ENCODE assay signal across 1 cellular context in the genomic region with DNA sequence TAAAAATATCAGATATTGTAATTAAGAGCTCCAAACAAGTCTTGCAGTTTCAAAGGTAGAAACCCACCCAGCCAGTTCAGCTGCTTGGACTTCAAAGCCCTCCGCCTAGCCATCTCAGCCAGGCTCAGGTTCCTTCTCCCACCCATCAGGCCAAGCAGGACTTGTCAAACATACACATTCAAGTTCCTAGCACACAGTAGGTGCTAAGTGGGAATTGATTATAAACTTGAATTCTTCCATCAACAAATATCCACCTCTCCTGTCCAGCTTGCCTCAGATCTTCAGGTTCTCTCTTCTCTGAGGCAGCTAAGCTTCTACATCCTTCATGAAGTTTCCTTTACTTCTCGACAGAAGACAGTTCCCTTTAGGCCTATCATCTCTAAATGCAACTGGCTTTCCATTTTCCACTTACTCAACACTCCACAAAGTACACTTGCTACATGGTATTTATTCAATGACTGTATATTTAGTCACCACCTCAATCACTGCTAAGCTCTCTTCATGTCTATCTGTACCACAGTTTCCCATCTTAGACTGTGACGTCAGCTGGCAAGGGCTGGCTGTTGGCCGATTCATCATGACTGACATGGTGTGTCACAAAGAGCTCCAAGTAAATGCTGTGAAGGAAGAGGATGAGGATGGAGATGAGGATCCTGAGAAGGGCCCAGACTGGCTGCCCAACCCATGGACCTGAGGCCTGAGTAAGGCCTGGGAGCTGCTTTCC.
TF ChIP-seq lines count a peak whose summit lies in the region.

No MANE protein-coding gene starts in this region.

TF ChIP-seq in K562, 482 proteins besides CTCF, POLR2A, EP300 and RAD21:
- TF ChIP-seq GATAD2B (IDR thresholded peaks at IDR 0.05; ENCODE audit: borderline replicate concordance): no peak
- TF ChIP-seq SUPT5H (IDR thresholded peaks at IDR 0.05): 0 out of 2 replicates have a peak, but pooled peaks have one; percentile 27
- TF ChIP-seq, protein P1, sequence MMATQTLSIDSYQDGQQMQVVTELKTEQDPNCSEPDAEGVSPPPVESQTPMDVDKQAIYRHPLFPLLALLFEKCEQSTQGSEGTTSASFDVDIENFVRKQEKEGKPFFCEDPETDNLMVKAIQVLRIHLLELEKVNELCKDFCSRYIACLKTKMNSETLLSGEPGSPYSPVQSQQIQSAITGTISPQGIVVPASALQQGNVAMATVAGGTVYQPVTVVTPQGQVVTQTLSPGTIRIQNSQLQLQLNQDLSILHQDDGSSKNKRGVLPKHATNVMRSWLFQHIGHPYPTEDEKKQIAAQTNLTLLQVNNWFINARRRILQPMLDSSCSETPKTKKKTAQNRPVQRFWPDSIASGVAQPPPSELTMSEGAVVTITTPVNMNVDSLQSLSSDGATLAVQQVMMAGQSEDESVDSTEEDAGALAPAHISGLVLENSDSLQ (IDR thresholded peaks at IDR 0.05): peak; percentile 23; the same call in 1 of the 2 replicates
- no peak for TF ChIP-seq L3MBTL2 (IDR thresholded peaks at IDR 0.05)
- TF ChIP-seq ZKSCAN1 (IDR thresholded peaks at IDR 0.05; ENCODE audit: low read depth, low read length): peak; percentile 55; the same call in 1 of the 2 replicates
- TF ChIP-seq FOSL1 (tag; conservative IDR thresholded peaks at IDR 0.05): peak; percentile 61
